ENCODE assay signal across 19 cellular contexts in the genomic region with DNA sequence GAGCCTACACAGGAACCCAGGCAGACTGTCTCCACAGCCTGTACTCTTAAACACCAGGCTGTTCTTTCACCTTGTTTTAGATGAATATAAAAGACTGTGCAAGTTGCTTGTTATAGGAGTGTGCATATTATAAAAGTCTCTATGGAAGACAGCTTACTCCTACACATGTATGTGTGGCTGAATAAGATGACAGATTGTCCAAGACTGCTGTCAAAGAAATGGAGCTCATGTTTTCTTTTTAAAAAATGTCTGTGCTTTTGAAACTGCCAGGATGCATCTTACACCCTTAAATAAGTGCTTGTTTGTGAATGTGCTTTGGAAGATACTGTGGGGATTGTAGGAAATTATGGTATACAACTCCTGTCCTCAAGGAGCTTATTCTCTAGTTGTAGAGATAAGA.
DNase-seq lines count a peak whose midpoint lies in the region; ATAC-seq, FAIRE-seq and TF ChIP-seq lines count a peak whose summit lies in the region.
"Had no signal": no experiment of that assay in that cellular context is flagged by ENCODE, and none has a peak within 500 bp of the region (broad histone marks: within the 10 kb centered on the region; RNA-seq: fewer than 3 reads in every experiment).

No MANE protein-coding gene starts in this region.

- intact Hi-C loops in PC-9 (cut with micrococcal nuclease; ENCODE audit: unreplicated experiment), result no loop called here

- H3K36me3 ChIP-seq in neural cell (ENCODE audit: insufficient read depth, low read length), result no peaks in the 10 kb centered on the region
- peaks cover 3% of the 10 kb centered on the region; the same call in 1 of the 2 replicates for H3K36me3 ChIP-seq in PC-9 (ENCODE audit: low read depth)

- peak; percentile 91 for TF ChIP-seq EP300 in neural cell (conservative IDR thresholded peaks at IDR 0.05; ENCODE audit: poor library complexity, severe bottlenecking)

- H3K27ac ChIP-seq in neural cell (ENCODE audit: low read length) (peak overlapping the region; percentile 11), PC-9 (no peak overlapping the region)
- H3K27ac ChIP-seq: 22Rv1; A549; BLaER1 treated with 17β-estradiol and CSF1 and Interleukin-3, amounts not matched to agents 10 nM and 100 nM; C4-2B had no signal

- H3K4me2 ChIP-seq in neural cell (ENCODE audit: low read length) (no peak overlapping the region), PC-9 (no peak overlapping the region)
- H3K4me2 ChIP-seq: A549; BLaER1 treated with 17β-estradiol and CSF1 and Interleukin-3, amounts not matched to agents 10 nM and 100 nM had no signal

- H3K27me3 ChIP-seq in neural cell (ENCODE audit: insufficient read depth, low read depth, low read length) (no peaks in the 10 kb centered on the region), PC-9 (ENCODE audit: insufficient read depth, low read depth) (no peaks in the 10 kb centered on the region)
- H3K27me3 ChIP-seq: BLaER1 treated with 17β-estradiol and CSF1 and Interleukin-3, amounts not matched to agents 10 nM and 100 nM had no signal

- no peaks in the 10 kb centered on the region for H3F3A ChIP-seq in neural cell (ENCODE audit: insufficient read depth, low read length, poor library complexity, severe bottlenecking)
- no peaks in the 10 kb centered on the region for H3F3A ChIP-seq in PC-9 (ENCODE audit: insufficient read depth, low read depth)

- no peaks in the 10 kb centered on the region for H3K27me3 Mint-ChIP-seq in T-helper 17 cell
- H3K27me3 Mint-ChIP-seq in mesothelial cell of epicardium (ENCODE audit: low read depth), result no peaks in the 10 kb centered on the region
- H3K27me3 Mint-ChIP-seq in effector memory CD8-positive, alpha-beta T cell, result no peaks in the 10 kb centered on the region
- H3K27me3 Mint-ChIP-seq: B cell; CD4-positive, alpha-beta T cell had no signal

- POLR2A ChIA-PET in PC-9 (lab: Charles Lee; ENCODE audit: unreplicated experiment), result no interaction called here

- no peak overlapping the region for H3K4me3 ChIP-seq in neural cell (ENCODE audit: low read length)
- no peak overlapping the region for H3K4me3 ChIP-seq in PC-9
- H3K4me3 ChIP-seq: A549; BLaER1 treated with 17β-estradiol and CSF1 and Interleukin-3, amounts not matched to agents 10 nM and 100 nM; GM12878 had no signal

- H3K9me2 ChIP-seq in neural cell (ENCODE audit: insufficient read depth, low read length) (no peaks in the 10 kb centered on the region), PC-9 (ENCODE audit: insufficient read depth) (no peaks in the 10 kb centered on the region)

- ATAC-seq in T-helper 17 cell, result no peak
- no peak for ATAC-seq in effector memory CD8-positive, alpha-beta T cell (replicated peaks)
- ATAC-seq: A549; CD8-positive, alpha-beta T cell; GM12878 had no signal

- H3K36me3 Mint-ChIP-seq in T-helper 17 cell (ENCODE audit: low read depth), result peaks cover 2% of the 10 kb centered on the region
- H3K36me3 Mint-ChIP-seq in mesothelial cell of epicardium, result peaks cover 33% of the 10 kb centered on the region
- peaks cover 11% of the 10 kb centered on the region for H3K36me3 Mint-ChIP-seq in effector memory CD8-positive, alpha-beta T cell (ENCODE audit: insufficient read depth)

- H3K9ac ChIP-seq in neural cell (ENCODE audit: low read length), result no peak overlapping the region
- H3K9ac ChIP-seq: BLaER1 treated with 17β-estradiol and CSF1 and Interleukin-3, amounts not matched to agents 10 nM and 100 nM had no signal

- H3K9me3 Mint-ChIP-seq in mesothelial cell of epicardium, result peaks cover 5% of the 10 kb centered on the region
- no peaks in the 10 kb centered on the region for H3K9me3 Mint-ChIP-seq in effector memory CD8-positive, alpha-beta T cell
- H3K9me3 Mint-ChIP-seq: CD4-positive, alpha-beta T cell; CD8-positive, alpha-beta T cell had no signal

- H3K4me1 Mint-ChIP-seq in T-helper 17 cell (peaks cover 4% of the 10 kb centered on the region), mesothelial cell of epicardium (peaks cover 18% of the 10 kb centered on the region)
- no peaks in the 10 kb centered on the region for H3K4me1 Mint-ChIP-seq in effector memory CD8-positive, alpha-beta T cell (ENCODE audit: low read depth in 2 of 2)
- H3K4me1 Mint-ChIP-seq: B cell had no signal

- TF ChIP-seq RAD21 in neural cell (conservative IDR thresholded peaks at IDR 0.05), result no peak

- no peaks in the 10 kb centered on the region for H3K9me3 ChIP-seq in T-helper 17 cell (ENCODE audit: control insufficient read depth, low read length, poor library complexity, severe bottlenecking)
- H3K9me3 ChIP-seq in neural cell (ENCODE audit: low read length), result no peaks in the 10 kb centered on the region
- no peaks in the 10 kb centered on the region for H3K9me3 ChIP-seq in PC-9 (ENCODE audit: insufficient read depth, low read depth)
- H3K9me3 ChIP-seq: A549; BLaER1 treated with 17β-estradiol and CSF1 and Interleukin-3, amounts not matched to agents 10 nM and 100 nM had no signal

- H3K4me3 Mint-ChIP-seq in T-helper 17 cell (no peak overlapping the region), mesothelial cell of epicardium (no peak overlapping the region)
- H3K4me3 Mint-ChIP-seq in effector memory CD8-positive, alpha-beta T cell, result no peak overlapping the region
- H3K4me3 Mint-ChIP-seq: B cell; CD4-positive, alpha-beta T cell; CD8-positive, alpha-beta T cell had no signal

- no TSS peak for BruUV-seq in PC-9 (replicated peaks; lab: Mats Ljungman, UMichigan)

- peak; percentile 35 for FAIRE-seq in D721Med (lab: Jason Lieb, UNC)
- FAIRE-seq: A549, GM12878 had no signal

- DNase-seq in D721Med (ENCODE audit: insufficient read length, low spot score), result no peak
- no peak for DNase-seq in T-helper 17 cell
- DNase-seq in mesothelial cell of epicardium (ENCODE audit: low spot score in 2 of 2, unreplicated experiment in 2 of 2), result no peak
- no peak for DNase-seq in effector memory CD8-positive, alpha-beta T cell
- DNase-seq in PC-9, result no peak
- DNase-seq in glomerular visceral epithelial cell (ENCODE audit: extremely low spot score), result no peak
- DNase-seq: AML-193; CD4-positive, alpha-beta T cell; CD8-positive, alpha-beta T cell; COR-L47; DMS79 treated with DMSO at 0.1 percent for 48 hours; GDM1 had no signal

- no peaks in the 10 kb centered on the region for H3K4me1 ChIP-seq in PC-9 (replicated peaks; ENCODE audit: insufficient read depth)
- H3K4me1 ChIP-seq: A549; BLaER1 treated with 17β-estradiol and CSF1 and Interleukin-3, amounts not matched to agents 10 nM and 100 nM had no signal

- H3K27ac Mint-ChIP-seq in T-helper 17 cell (peak overlapping the region; percentile 27), mesothelial cell of epicardium (peak overlapping the region; percentile 41)
- no peak overlapping the region for H3K27ac Mint-ChIP-seq in effector memory CD8-positive, alpha-beta T cell
- H3K27ac Mint-ChIP-seq: B cell; CD4-positive, alpha-beta T cell; CD8-positive, alpha-beta T cell had no signal

- no peaks in the 10 kb centered on the region for H4K20me1 ChIP-seq in neural cell (ENCODE audit: insufficient read depth)
- H4K20me1 ChIP-seq in PC-9 (ENCODE audit: insufficient read depth), result no peaks in the 10 kb centered on the region
- H4K20me1 ChIP-seq: BLaER1 treated with 17β-estradiol and CSF1 and Interleukin-3, amounts not matched to agents 10 nM and 100 nM had no signal

- no peak overlapping the region for H2AFZ ChIP-seq in neural cell (ENCODE audit: low read depth, low read length)
- H2AFZ ChIP-seq in PC-9, result no peak overlapping the region

- TF ChIP-seq CTCF in D721Med (IDR thresholded peaks at IDR 0.05; ENCODE audit: insufficient read depth, missing control alignments) (no peak), mesothelial cell of epicardium (IDR thresholded peaks at IDR 0.05; ENCODE audit: unreplicated experiment) (no peak), neural cell (IDR thresholded peaks at IDR 0.05; ENCODE audit: poor library complexity, severe bottlenecking) (no peak), PC-9 (conservative IDR thresholded peaks at IDR 0.05) (no peak)

- H3K79me2 ChIP-seq in neural cell (replicated peaks; ENCODE audit: insufficient read depth, low read length) (no peaks in the 10 kb centered on the region), PC-9 (ENCODE audit: low read depth) (no peaks in the 10 kb centered on the region)

- CTCF ChIA-PET in PC-9 (lab: Charles Lee), result no interaction called here

TF ChIP-seq in neural cell, 6 proteins besides CTCF, POLR2A, EP300 and RAD21:
- TF ChIP-seq POLR2AphosphoS5 (IDR thresholded peaks at IDR 0.05) (peak; percentile 77), MXI1 (conservative IDR thresholded peaks at IDR 0.05; ENCODE audit: poor library complexity, severe bottlenecking) (no peak), TAF1 (IDR thresholded peaks at IDR 0.05; ENCODE audit: low read depth) (no peak), SMC3 (conservative IDR thresholded peaks at IDR 0.05; ENCODE audit: poor library complexity) (no peak), EZH2 (IDR thresholded peaks at IDR 0.05; ENCODE audit: borderline replicate concordance, insufficient read depth, low read length, poor library complexity, severe bottlenecking) (no peak)
- TF ChIP-seq, protein P1, sequence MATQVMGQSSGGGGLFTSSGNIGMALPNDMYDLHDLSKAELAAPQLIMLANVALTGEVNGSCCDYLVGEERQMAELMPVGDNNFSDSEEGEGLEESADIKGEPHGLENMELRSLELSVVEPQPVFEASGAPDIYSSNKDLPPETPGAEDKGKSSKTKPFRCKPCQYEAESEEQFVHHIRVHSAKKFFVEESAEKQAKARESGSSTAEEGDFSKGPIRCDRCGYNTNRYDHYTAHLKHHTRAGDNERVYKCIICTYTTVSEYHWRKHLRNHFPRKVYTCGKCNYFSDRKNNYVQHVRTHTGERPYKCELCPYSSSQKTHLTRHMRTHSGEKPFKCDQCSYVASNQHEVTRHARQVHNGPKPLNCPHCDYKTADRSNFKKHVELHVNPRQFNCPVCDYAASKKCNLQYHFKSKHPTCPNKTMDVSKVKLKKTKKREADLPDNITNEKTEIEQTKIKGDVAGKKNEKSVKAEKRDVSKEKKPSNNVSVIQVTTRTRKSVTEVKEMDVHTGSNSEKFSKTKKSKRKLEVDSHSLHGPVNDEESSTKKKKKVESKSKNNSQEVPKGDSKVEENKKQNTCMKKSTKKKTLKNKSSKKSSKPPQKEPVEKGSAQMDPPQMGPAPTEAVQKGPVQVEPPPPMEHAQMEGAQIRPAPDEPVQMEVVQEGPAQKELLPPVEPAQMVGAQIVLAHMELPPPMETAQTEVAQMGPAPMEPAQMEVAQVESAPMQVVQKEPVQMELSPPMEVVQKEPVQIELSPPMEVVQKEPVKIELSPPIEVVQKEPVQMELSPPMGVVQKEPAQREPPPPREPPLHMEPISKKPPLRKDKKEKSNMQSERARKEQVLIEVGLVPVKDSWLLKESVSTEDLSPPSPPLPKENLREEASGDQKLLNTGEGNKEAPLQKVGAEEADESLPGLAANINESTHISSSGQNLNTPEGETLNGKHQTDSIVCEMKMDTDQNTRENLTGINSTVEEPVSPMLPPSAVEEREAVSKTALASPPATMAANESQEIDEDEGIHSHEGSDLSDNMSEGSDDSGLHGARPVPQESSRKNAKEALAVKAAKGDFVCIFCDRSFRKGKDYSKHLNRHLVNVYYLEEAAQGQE (IDR thresholded peaks at IDR 0.05; ENCODE audit: borderline replicate concordance), result peak; percentile 47

Comparison
In these comparisons a context has a peak if more than half of its experiments do, and no peak if none do; other contexts are left out.
1. H3K27ac Mint-ChIP-seq: peak in T-helper 17 cell (single experiment) and mesothelial cell of epicardium (single experiment); none in effector memory CD8-positive, alpha-beta T cell (0 of 2).